Comparison of ENCODE assay signal across 17 cellular contexts in the genomic region with DNA sequence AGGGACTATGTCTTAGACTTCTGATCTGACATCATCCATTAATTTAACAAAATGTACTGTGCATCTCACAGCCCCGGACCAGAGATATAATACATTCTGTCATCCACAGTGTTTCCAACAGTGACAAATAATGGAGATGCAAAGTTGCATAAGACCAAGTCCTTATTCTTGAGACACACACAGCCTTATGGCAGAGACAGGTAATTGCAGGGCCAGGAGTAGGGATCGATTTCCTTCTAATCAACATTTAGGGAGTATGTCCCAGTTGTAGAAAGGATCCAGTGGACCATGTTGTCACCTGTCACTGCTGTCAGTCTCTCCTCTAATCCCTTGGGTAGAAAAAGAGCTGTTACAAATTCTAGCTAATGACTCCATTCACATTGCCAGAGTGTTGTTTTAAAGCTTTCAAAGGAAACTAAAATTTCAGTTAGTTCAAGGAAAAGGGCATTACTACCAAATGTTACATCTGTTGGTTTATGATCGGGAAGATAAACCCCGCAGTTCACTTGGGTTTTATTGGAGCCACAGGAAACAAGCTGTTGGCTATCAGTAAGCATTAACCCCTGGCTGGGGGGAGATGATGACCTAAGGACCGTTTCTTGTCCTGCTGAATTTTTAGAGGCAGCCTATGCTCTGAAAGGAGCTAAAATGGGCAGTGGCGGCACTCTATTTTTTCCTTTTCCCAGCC.
DNase-seq lines count a peak whose midpoint lies in the region; FAIRE-seq and TF ChIP-seq lines count a peak whose summit lies in the region.
"Had no signal": no experiment of that assay in that cellular context is flagged by ENCODE, and none has a peak within 500 bp of the region (broad histone marks: within the 10 kb centered on the region; RNA-seq: fewer than 3 reads in every experiment).

No MANE protein-coding gene starts in this region.

- peaks cover 21% of the 10 kb centered on the region for H3K4me1 ChIP-seq in SJCRH30
- H3K4me1 ChIP-seq in breast epithelium: no peaks in the 10 kb centered on the region
- H3K4me1 ChIP-seq: colonic mucosa, heart left ventricle had no signal

- intact Hi-C loops in breast epithelium (cut with DNase I; ENCODE audit: low total_unique reads): no loop called here

- H3K36me3 ChIP-seq in BJ (ENCODE audit: control insufficient read depth, insufficient read depth, low read length) (no peaks in the 10 kb centered on the region), SJCRH30 (no peaks in the 10 kb centered on the region), breast epithelium (no peaks in the 10 kb centered on the region)
- H3K36me3 ChIP-seq: colonic mucosa, heart left ventricle, neutrophil had no signal

- H3K4me3 ChIP-seq in BJ (ENCODE audit: low read depth, low read length) (no peak overlapping the region), SJCRH30 (no peak overlapping the region), fibroblast of villous mesenchyme (ENCODE audit: low read depth, low read length) (no peak overlapping the region), breast epithelium (no peak overlapping the region)
- H3K4me3 ChIP-seq: colonic mucosa, heart left ventricle had no signal

- TF ChIP-seq CTCF in BJ (IDR thresholded peaks at IDR 0.05; ENCODE audit: insufficient read depth, low read depth, low read length) (0 out of 2 replicates have a peak, but pooled peaks have one; percentile 19), fibroblast of villous mesenchyme (IDR thresholded peaks at IDR 0.05; ENCODE audit: insufficient read depth, low read depth, low read length) (peak; percentile 31), breast epithelium (IDR thresholded peaks at IDR 0.05) (no peak)

- H3K27ac ChIP-seq in SJCRH30 (peak overlapping the region; percentile 40), breast epithelium (no peak overlapping the region)
- H3K27ac ChIP-seq: colonic mucosa, epithelial cell of prostate, heart left ventricle, neutrophil had no signal

- TF ChIP-seq POLR2A in GM12891 (IDR thresholded peaks at IDR 0.05; ENCODE audit: low read depth, low read length): no peak
- no peak for TF ChIP-seq POLR2A in breast epithelium (IDR thresholded peaks at IDR 0.05)

- H3K9me3 ChIP-seq in SJCRH30 (replicated peaks): no peaks in the 10 kb centered on the region
- peaks cover 0 to 5% of the 10 kb centered on the region in 2 donors for H3K9me3 ChIP-seq in breast epithelium
- H3K9me3 ChIP-seq: colonic mucosa, neutrophil had no signal

- CTCF ChIA-PET in BJ (lab: Yijun Ruan, JAX): interaction anchor here (1.2 to 1.5 kb wide), 2 partner anchors 9 to 92 kb away, joined by 4 to 6 read pairs; no protein-coding TSS in a partner anchor

- peak; percentile 26 for FAIRE-seq in GM12891 (lab: Jason Lieb, UNC)
- FAIRE-seq: kidney had no signal

- DNase-seq in BJ (ENCODE audit: low read depth): no peak
- no peak for DNase-seq in GM12891 (ENCODE audit: insufficient read length, low spot score)
- DNase-seq in SJCRH30: peak; percentile 14 to 45
- DNase-seq in fibroblast of villous mesenchyme (ENCODE audit: low read depth): peak; percentile 77
- DNase-seq in stimulated activated CD4-positive, alpha-beta T cell treated with anti-CD3 and anti-CD28 coated beads, Interleukin-4, amount 100 ng/mL, for 24 hours: no peak
- DNase-seq in breast epithelium (ENCODE audit: low spot score in 2 of 2): no peak
- DNase-seq in NCI-H2196 treated with DMSO at 0.1 percent for 48 hours (lab: John Stamatoyannopoulos, UW; ENCODE audit: unreplicated experiment): no peak
- no peak for DNase-seq in NCI-H1417 (lab: John Stamatoyannopoulos, UW)
- DNase-seq: activated B cell treated with CpG ODN at 0.5 μM for 24 hours, amniotic stem cell, colonic mucosa, heart left ventricle, kidney, NCI-H1417 treated with DMSO at 0.1 percent for 48 hours, NCI-H446 treated with DMSO at 0.1 percent for 48 hours had no signal

- POLR2A ChIA-PET in BJ (lab: Charles Lee): no interaction called here

- peaks cover 9% of the 10 kb centered on the region for H3K27me3 ChIP-seq in BJ (ENCODE audit: control insufficient read depth, insufficient read depth, low read length)
- no peaks in the 10 kb centered on the region for H3K27me3 ChIP-seq in SJCRH30
- H3K27me3 ChIP-seq in breast epithelium: no peaks in the 10 kb centered on the region
- H3K27me3 ChIP-seq: colonic mucosa had no signal

TF ChIP-seq in GM12891, 5 proteins besides CTCF, POLR2A, EP300 and RAD21:
- TF ChIP-seq POLR2AphosphoS5 (IDR thresholded peaks at IDR 0.05; ENCODE audit: low read depth, low read length): no peak
- TF ChIP-seq POU2F2 (IDR thresholded peaks at IDR 0.05; ENCODE audit: low read depth, low read length): no peak
- no peak for TF ChIP-seq SPI1 (IDR thresholded peaks at IDR 0.05; ENCODE audit: low read depth, low read length)
- TF ChIP-seq PAX5 (IDR thresholded peaks at IDR 0.05; ENCODE audit: insufficient read depth, low read length, severe bottlenecking): no peak
TF ChIP-seq in GM12891: peak in this region for 0.

Comparison
In these comparisons a context has a peak if more than half of its experiments do, and no peak if none do; other contexts are left out.
1. DNase-seq: peak in SJCRH30 (2 of 2) and fibroblast of villous mesenchyme (single experiment); none in BJ (single experiment), GM12891 (single experiment), stimulated activated CD4-positive, alpha-beta T cell treated with anti-CD3 and anti-CD28 coated beads, Interleukin-4, amount 100 ng/mL, for 24 hours (single experiment), breast epithelium (0 of 2), NCI-H2196 treated with DMSO at 0.1 percent for 48 hours (single experiment) and NCI-H1417 (0 of 3).
2. CTCF ChIP-seq: peak in BJ (single experiment) and fibroblast of villous mesenchyme (single experiment); none in breast epithelium (0 of 3).